ENCODE assay signal across 18 cellular contexts in genomic region chr1:246631426-246631825, GRCh38.
DNase-seq lines count a peak whose midpoint lies in the region; ATAC-seq and TF ChIP-seq lines count a peak whose summit lies in the region.
"Had no signal": no experiment of that assay in that cellular context is flagged by ENCODE, and none has a peak within 500 bp of the region (broad histone marks: within the 10 kb centered on the region; RNA-seq: fewer than 3 reads in every experiment).

No MANE protein-coding gene starts in this region.

- peaks cover 26 to 48% of the 10 kb centered on the region in 2 experiments for H3K79me1 ChIP-seq in IMR-90 (ENCODE audit: low read depth in 1 of 2, low read length in 2 of 2)

- peak overlapping the region; percentile 95 for H2AK5ac ChIP-seq in IMR-90 (ENCODE audit: low read depth, low read length)

- no peak overlapping the region for H3K27ac Mint-ChIP-seq in CD14-positive monocyte
- H3K27ac Mint-ChIP-seq in endodermal cell = no peak overlapping the region
- H3K27ac Mint-ChIP-seq: activated naive CD4-positive, alpha-beta T cell treated with anti-CD3 and anti-CD28 coated beads for 36 hours had no signal

- ATAC-seq in IMR-90 (ENCODE audit: low read depth) = peak; percentile 74
- ATAC-seq in gastrocnemius medialis = no peak
- ATAC-seq: Panc1; stimulated activated naive CD8-positive, alpha-beta T cell treated with anti-CD3 and anti-CD28 coated beads, Interleukin-15, Interleukin-2, amounts not matched to agents 100 U/mL and 50 U/mL, for 24 hours had no signal

- H3K4me2 ChIP-seq in IMR-90 (ENCODE audit: low read depth, low read length) = peak overlapping the region; percentile 80

- peak overlapping the region; percentile 99; the same call in 2 of the 3 replicates for H2BK15ac ChIP-seq in IMR-90 (ENCODE audit: low read depth, low read length)

- H3K4me1 Mint-ChIP-seq in CD14-positive monocyte = no peaks in the 10 kb centered on the region
- no peaks in the 10 kb centered on the region for H3K4me1 Mint-ChIP-seq in endodermal cell

- CTCF ChIA-PET in IMR-90 (lab: Yijun Ruan, JAX) = no interaction called here

- TF ChIP-seq CTCF in IMR-90 (conservative IDR thresholded peaks at IDR 0.05; ENCODE audit: low read depth, low read length) (no peak), cardiac fibroblast (IDR thresholded peaks at IDR 0.05; ENCODE audit: low read depth, low read length) (no peak), CD14-positive monocyte (IDR thresholded peaks at IDR 0.05) (no peak), gastrocnemius medialis (IDR thresholded peaks at IDR 0.05 in 4 of 5, conservative IDR thresholded peaks at IDR 0.05 in 1 of 5) (no peak), endodermal cell (conservative IDR thresholded peaks at IDR 0.05) (no peak), vagina (IDR thresholded peaks at IDR 0.05) (no peak)

- H2BK5ac ChIP-seq in IMR-90 (ENCODE audit: low read depth, low read length, poor library complexity, severe bottlenecking) = peak overlapping the region; percentile 99

- in situ Hi-C loops in IMR-90 (cut with MboI; ENCODE audit: low sequenced_read_pairs) = no loop called here
- in situ Hi-C loops in gastrocnemius medialis (cut with MboI; ENCODE audit: low sequenced_read_pairs in 4 of 4) = no loop called here

- H2BK120ac ChIP-seq in IMR-90 (ENCODE audit: low read depth, low read length) = peak overlapping the region; percentile 95

- dilution Hi-C loops in IMR-90 (cut with HindIII; ENCODE audit: low sequenced_read_pairs, unreplicated experiment) = no loop called here

- H3K36me3 ChIP-seq in IMR-90 (ENCODE audit: control insufficient read depth, insufficient read depth, low read length) (peaks cover 4% of the 10 kb centered on the region), gastrocnemius medialis (peaks cover 0 to 37% of the 10 kb centered on the region in 2 donors), endodermal cell (ENCODE audit: control insufficient read depth, insufficient read depth, low read length) (peaks cover 8% of the 10 kb centered on the region), vagina (peaks cover 0 to 9% of the 10 kb centered on the region in 2 donors)

- peak overlapping the region; percentile 81; the same call in 1 of the 2 replicates for H3K23ac ChIP-seq in IMR-90 (ENCODE audit: low read depth, low read length)

- WGBS in IMR-90 (ENCODE audit: extremely low coverage in 2 of 2, insufficient read length in 1 of 2), 2 experiments = no CpG with 5 or more reads among the region's 1 CpG
- 89 to 97% methylated on average over 1 of the region's 1 CpG for WGBS in endodermal cell (ENCODE audit: insufficient coverage in 1 of 2, insufficient read length in 1 of 2), 2 experiments

- peak overlapping the region; percentile 88 for H3K14ac ChIP-seq in IMR-90 (replicated peaks; ENCODE audit: low read depth, low read length)

- peak overlapping the region; percentile 100 for H3K18ac ChIP-seq in IMR-90 (ENCODE audit: low read depth, low read length)

- H2AFZ ChIP-seq in IMR-90 (replicated peaks; ENCODE audit: low read length, poor library complexity) = no peak overlapping the region

- H3K27me3 ChIP-seq in IMR-90 (ENCODE audit: control insufficient read depth, insufficient read depth, low read length) (no peaks in the 10 kb centered on the region), gastrocnemius medialis (no peaks in the 10 kb centered on the region), endodermal cell (ENCODE audit: control insufficient read depth, insufficient read depth, low read length, poor library complexity, severe bottlenecking) (no peaks in the 10 kb centered on the region), vagina (no peaks in the 10 kb centered on the region)
- H3K27me3 ChIP-seq: cardiac muscle cell had no signal

- H3K9me1 ChIP-seq in IMR-90 (ENCODE audit: insufficient read depth, low read length) = peaks cover 5% of the 10 kb centered on the region

- peak overlapping the region; percentile 91 for H4K91ac ChIP-seq in IMR-90 (ENCODE audit: insufficient read depth, low read depth, low read length)

- POLR2A ChIA-PET in IMR-90 (lab: Charles Lee; ENCODE audit: unreplicated experiment) = no interaction called here

- peak overlapping the region; percentile 10 to 83; a peak in 3 of 4 replicates for H4K8ac ChIP-seq in IMR-90 (ENCODE audit: low read depth in 2 of 2, low read length in 2 of 2)

- H3K9ac ChIP-seq in IMR-90 (ENCODE audit: low read depth, low read length) (no peak overlapping the region; the same call in 1 of the 2 replicates), endodermal cell (ENCODE audit: extremely low read depth, low read length, poor library complexity, severe bottlenecking) (no peak overlapping the region)

- no peak for TF ChIP-seq POLR2A in IMR-90 (IDR thresholded peaks at IDR 0.05; ENCODE audit: low read depth, low read length)
- TF ChIP-seq POLR2A in gastrocnemius medialis (IDR thresholded peaks at IDR 0.05) = no peak
- no peak for TF ChIP-seq POLR2A in vagina (IDR thresholded peaks at IDR 0.05)

- peak overlapping the region; percentile 88; the same call in 1 of the 2 replicates for H4K5ac ChIP-seq in IMR-90 (ENCODE audit: low read depth, low read length)

- peaks cover 47 to 62% of the 10 kb centered on the region in 2 donors for H3K36me3 Mint-ChIP-seq in CD14-positive monocyte
- peaks cover 30% of the 10 kb centered on the region for H3K36me3 Mint-ChIP-seq in endodermal cell (ENCODE audit: low read depth)

- intact Hi-C loops in IMR-90 (cut with micrococcal nuclease) (loop anchor here (5.0 kb wide), 2 partner anchors 34 to 124 kb away; partner anchors contain the start of gene SMYD3), CD14-positive monocyte (cut with micrococcal nuclease) (no loop called here), gastrocnemius medialis (cut with DNase I; ENCODE audit: low total_unique reads) (no loop called here), vagina (cut with DNase I) (no loop called here)

- H3K4me3 ChIP-seq in IMR-90 (ENCODE audit: insufficient read depth, low read depth, low read length) (no peak overlapping the region), cardiac fibroblast (replicated peaks in 1 of 2; ENCODE audit: low read depth in 2 of 2, low read length in 2 of 2) (no peak overlapping the region), gastrocnemius medialis (no peak overlapping the region), endodermal cell (ENCODE audit: low read length) (no peak overlapping the region), vagina (no peak overlapping the region)
- H3K4me3 ChIP-seq: cardiac muscle cell had no signal

- H3K56ac ChIP-seq in IMR-90 (ENCODE audit: extremely low read depth, insufficient read depth, low read length) = peak overlapping the region; percentile 89

- peak overlapping the region; percentile 99 for H2BK20ac ChIP-seq in IMR-90 (ENCODE audit: low read depth, low read length)

- H3K4ac ChIP-seq in IMR-90 (ENCODE audit: low read depth, low read length) = peak overlapping the region; percentile 98

- H3K27ac ChIP-seq in IMR-90 (ENCODE audit: insufficient read depth, low read length) (peak overlapping the region; percentile 92), gastrocnemius medialis (no peak overlapping the region), endodermal cell (ENCODE audit: low read depth, low read length) (no peak overlapping the region), vagina (no peak overlapping the region)
- H3K27ac ChIP-seq: cardiac muscle cell had no signal

- no peaks in the 10 kb centered on the region for H4K20me1 ChIP-seq in IMR-90 (ENCODE audit: insufficient read depth, low read length)

- peaks cover 18% of the 10 kb centered on the region for H3K4me1 ChIP-seq in IMR-90 (ENCODE audit: control insufficient read depth, insufficient read depth, low read length)
- peaks cover 0 to 8% of the 10 kb centered on the region in 2 donors for H3K4me1 ChIP-seq in gastrocnemius medialis
- no peaks in the 10 kb centered on the region for H3K4me1 ChIP-seq in endodermal cell (ENCODE audit: control insufficient read depth, insufficient read depth, low read length)
- H3K4me1 ChIP-seq in vagina = no peaks in the 10 kb centered on the region

- no peak overlapping the region for H2AK9ac ChIP-seq in IMR-90 (replicated peaks; ENCODE audit: low read depth, low read length, poor library complexity)

- no peak for TF ChIP-seq RAD21 in IMR-90 (IDR thresholded peaks at IDR 0.05; ENCODE audit: low read length)

- no peaks in the 10 kb centered on the region; the same call in 1 of the 2 replicates for H3K9me3 ChIP-seq in IMR-90 (ENCODE audit: control insufficient read depth, insufficient read depth, low read length)
- H3K9me3 ChIP-seq in gastrocnemius medialis = no peaks in the 10 kb centered on the region
- H3K9me3 ChIP-seq in endodermal cell (ENCODE audit: control insufficient read depth, low read length) = no peaks in the 10 kb centered on the region
- no peaks in the 10 kb centered on the region for H3K9me3 ChIP-seq in vagina

- peaks cover 0 to 2% (median 1%) of the 10 kb centered on the region in 3 donors for H3K27me3 Mint-ChIP-seq in CD14-positive monocyte (ENCODE audit: low read depth in 3 of 3)
- no peaks in the 10 kb centered on the region for H3K27me3 Mint-ChIP-seq in endodermal cell (ENCODE audit: insufficient read depth)

- peak; percentile 63 for DNase-seq in AG08395 (ENCODE audit: low spot score)
- peak; percentile 82 for DNase-seq in IMR-90
- peak; percentile 8 to 86 for DNase-seq in cardiac fibroblast (ENCODE audit: low read depth in 2 of 2)
- peak; percentile 90 for DNase-seq in iris pigment epithelial cell (ENCODE audit: low read depth)
- no peak for DNase-seq in CD14-positive monocyte (ENCODE audit: low spot score)
- DNase-seq in gastrocnemius medialis = no peak
- DNase-seq in endodermal cell = no peak
- no peak for DNase-seq in vagina (ENCODE audit: extremely low spot score in 2 of 2)
- DNase-seq: activated CD8-positive, alpha-beta memory T cell treated with anti-CD3 and anti-CD28 coated beads, Interleukin-2, amount 50 U/mL, for 48 hours; activated naive CD4-positive, alpha-beta T cell treated with anti-CD3 and anti-CD28 coated beads for 36 hours; Calu3; H7; NCI-H1930; NCI-H69; stimulated activated naive CD8-positive, alpha-beta T cell treated with anti-CD3 and anti-CD28 coated beads, Interleukin-15, Interleukin-2, amounts not matched to agents 100 U/mL and 50 U/mL, for 24 hours had no signal

- H3K4me3 Mint-ChIP-seq in CD14-positive monocyte (no peak overlapping the region), endodermal cell (no peak overlapping the region)
- H3K4me3 Mint-ChIP-seq: activated naive CD4-positive, alpha-beta T cell treated with anti-CD3 and anti-CD28 coated beads for 36 hours; neural crest cell had no signal

- H3K9me3 Mint-ChIP-seq in CD14-positive monocyte (peaks cover 4 to 11% (median 7%) of the 10 kb centered on the region in 7 donors), endodermal cell (no peaks in the 10 kb centered on the region)
- H3K9me3 Mint-ChIP-seq: activated naive CD4-positive, alpha-beta T cell treated with anti-CD3 and anti-CD28 coated beads for 36 hours; neural crest cell had no signal

- no TSS peak for BruUV-seq in IMR-90 (replicated peaks; lab: Mats Ljungman, UMichigan)

TF ChIP-seq in IMR-90, 13 proteins besides CTCF, POLR2A, EP300 and RAD21:
- TF ChIP-seq SMC3 (IDR thresholded peaks at IDR 0.05; ENCODE audit: low read depth, low read length) = no peak
- TF ChIP-seq CEBPB (IDR thresholded peaks at IDR 0.05; ENCODE audit: low read depth, low read length) = peak; percentile 41; the same call in 1 of the 2 replicates

Comparison
In these comparisons a context has a peak if more than half of its experiments do, and no peak if none do; other contexts are left out.
1. DNase-seq: peak in AG08395 (single experiment), IMR-90 (single experiment), cardiac fibroblast (2 of 2) and iris pigment epithelial cell (single experiment); none in CD14-positive monocyte (single experiment), gastrocnemius medialis (0 of 2), endodermal cell (single experiment) and vagina (0 of 2).